In genomic region chr1:9700340-9700739, GRCh38 we compare ENCODE assay signal across 8 cellular contexts. TPM values are rescaled to one million over a fixed set of nuclear protein-coding genes. Genes with fewer than 3 reads are reported as not detected.
DNase-seq lines count a peak whose midpoint lies in the region; ATAC-seq, FAIRE-seq and TF ChIP-seq lines count a peak whose summit lies in the region.

No MANE protein-coding gene starts in this region.

- H3K4me1 ChIP-seq in HUES48 (ENCODE audit: control insufficient read depth, insufficient read depth, low read length) (peaks cover 8% of the 10 kb centered on the region), astrocyte (ENCODE audit: insufficient read depth, low read length) (peaks cover 19% of the 10 kb centered on the region), OCI-LY7 (ENCODE audit: insufficient read depth, low read length, poor library complexity, severe bottlenecking) (peaks cover 15% of the 10 kb centered on the region)

- peaks cover 25% of the 10 kb centered on the region for H3K4me1 Mint-ChIP-seq in astrocyte (ENCODE audit: low read depth, unreplicated experiment)

- POLR2A ChIA-PET in OCI-LY7 (lab: Charles Lee): no interaction called here

- FAIRE-seq in astrocyte (lab: Jason Lieb, UNC): peak; percentile 64

- H3K27me3 ChIP-seq in HUES48 (ENCODE audit: control insufficient read depth, insufficient read depth, low read length): no peaks in the 10 kb centered on the region
- no peaks in the 10 kb centered on the region for H3K27me3 ChIP-seq in astrocyte (ENCODE audit: insufficient read depth, low read length)

- no peak for ATAC-seq in GM21786 (IDR thresholded peaks at IDR 0.05; ENCODE audit: unreplicated experiment)

- peaks cover 24% of the 10 kb centered on the region for H3K79me2 ChIP-seq in astrocyte (ENCODE audit: insufficient read depth, low read length)
- no peaks in the 10 kb centered on the region for H3K79me2 ChIP-seq in OCI-LY7 (ENCODE audit: insufficient read depth, low read depth, low read length)

- H2AFZ ChIP-seq in astrocyte (ENCODE audit: low read depth, low read length): peak overlapping the region; percentile 49
- no peak overlapping the region for H2AFZ ChIP-seq in OCI-LY7 (ENCODE audit: low read length)

- CTCF ChIA-PET in OCI-LY7 (lab: Charles Lee; ENCODE audit: unreplicated experiment): no interaction called here

- H3K4me2 ChIP-seq in astrocyte (ENCODE audit: low read length): peak overlapping the region; percentile 78
- H3K4me2 ChIP-seq in OCI-LY7 (ENCODE audit: low read length): no peak overlapping the region

- no peaks in the 10 kb centered on the region for H3K9me3 ChIP-seq in HUES48 (ENCODE audit: control insufficient read depth, insufficient read depth, low read length)
- no peaks in the 10 kb centered on the region for H3K9me3 ChIP-seq in astrocyte (ENCODE audit: insufficient read depth, low read depth, low read length)
- H3K9me3 ChIP-seq in OCI-LY7 (ENCODE audit: low read length): 0 out of 2 replicates have a peak, but pooled peaks cover 7% of the 10 kb centered on the region

- peak overlapping the region; percentile 98 for H3K27ac Mint-ChIP-seq in astrocyte (ENCODE audit: unreplicated experiment)

- no peak overlapping the region for H3K9ac ChIP-seq in HUES48 (ENCODE audit: low read depth, low read length)
- H3K9ac ChIP-seq in astrocyte (ENCODE audit: low read length): peak overlapping the region; percentile 70

- no peaks in the 10 kb centered on the region for H3K27me3 Mint-ChIP-seq in astrocyte (ENCODE audit: low read depth, unreplicated experiment)

- no peaks in the 10 kb centered on the region for H4K20me1 ChIP-seq in astrocyte (ENCODE audit: insufficient read depth, low read length)
- no peaks in the 10 kb centered on the region for H4K20me1 ChIP-seq in OCI-LY7 (ENCODE audit: insufficient read depth, low read length)

- H3K27ac ChIP-seq in HUES48 (ENCODE audit: low read depth, low read length) (peak overlapping the region; percentile 20), astrocyte (ENCODE audit: low read depth, low read length) (peak overlapping the region; percentile 87), OCI-LY7 (ENCODE audit: low read depth, low read length, poor library complexity, severe bottlenecking) (no peak overlapping the region)

- peaks cover 2% of the 10 kb centered on the region for H3K9me3 Mint-ChIP-seq in astrocyte (ENCODE audit: unreplicated experiment)

- no peaks in the 10 kb centered on the region for H3K9me2 ChIP-seq in OCI-LY7 (ENCODE audit: insufficient read depth, low read length)

- H3K4me3 Mint-ChIP-seq in astrocyte (ENCODE audit: unreplicated experiment): peak overlapping the region; percentile 51

- H3K4me3 ChIP-seq in HUES48 (ENCODE audit: low read depth, low read length) (no peak overlapping the region), astrocyte (ENCODE audit: insufficient read depth, low read depth, low read length) (peak overlapping the region; percentile 22), OCI-LY7 (ENCODE audit: low read depth, low read length, poor library complexity, severe bottlenecking) (no peak overlapping the region)

- DNase-seq in AG20443 (ENCODE audit: low spot score) (peak; percentile 83), astrocyte (ENCODE audit: low read depth) (peak; percentile 90), kidney glomerular epithelial cell (lab: John Stamatoyannopoulos, UW) (peak; percentile 91), NCI-H2029 treated with DMSO at 0.1 percent for 48 hours (lab: John Stamatoyannopoulos, UW) (no peak), OCI-LY7 (ENCODE audit: low spot score) (no peak), NCI-H82 treated with DMSO at 0.1 percent for 48 hours (lab: John Stamatoyannopoulos, UW; ENCODE audit: unreplicated experiment) (no peak)

- no peak for TF ChIP-seq CTCF in astrocyte (IDR thresholded peaks at IDR 0.05; ENCODE audit: insufficient read depth, low read depth, low read length)
- TF ChIP-seq CTCF in OCI-LY7 (conservative IDR thresholded peaks at IDR 0.05; ENCODE audit: low read length): no peak

- peaks cover 11% of the 10 kb centered on the region for H3K36me3 Mint-ChIP-seq in astrocyte (ENCODE audit: low read depth, unreplicated experiment)

- H3K36me3 ChIP-seq in HUES48 (ENCODE audit: control insufficient read depth, insufficient read depth, low read length): no peaks in the 10 kb centered on the region
- no peaks in the 10 kb centered on the region for H3K36me3 ChIP-seq in astrocyte (ENCODE audit: insufficient read depth, low read length)
- no peaks in the 10 kb centered on the region; the same call in 1 of the 2 replicates for H3K36me3 ChIP-seq in OCI-LY7 (ENCODE audit: insufficient read depth, low read length)

- BruUV-seq in OCI-LY7 (replicated peaks; lab: Mats Ljungman, UMichigan): no TSS peak

- intact Hi-C loops in OCI-LY7 (cut with micrococcal nuclease; ENCODE audit: unreplicated experiment): loop anchor here (5.0 kb wide), 1 partner anchor 73 kb away; no protein-coding TSS in a partner anchor

RNA-seq across cellular contexts. Expression of gene PIK3CD, which starts 48.8 kb away (rescaled TPM):
- total RNA-seq in astrocyte (25.9 and 29.5 TPM in 2 replicates), OCI-LY7 (2022) (37.1 and 44.1 TPM in 2 replicates)
- 7.5 and 13.6 TPM in 2 replicates for total RNA-seq in OCI-LY7 (2014; rRNA removed; shearing (Covaris generic))

Comparison
In these comparisons a context has a peak if more than half of its experiments do, and no peak if none do; other contexts are left out.
1. DNase-seq: peak in AG20443 (single experiment), astrocyte (single experiment) and kidney glomerular epithelial cell (single experiment); none in NCI-H2029 treated with DMSO at 0.1 percent for 48 hours (single experiment), OCI-LY7 (single experiment) and NCI-H82 treated with DMSO at 0.1 percent for 48 hours (single experiment).